ENCODE assay signal across 19 cellular contexts in the genomic region with DNA sequence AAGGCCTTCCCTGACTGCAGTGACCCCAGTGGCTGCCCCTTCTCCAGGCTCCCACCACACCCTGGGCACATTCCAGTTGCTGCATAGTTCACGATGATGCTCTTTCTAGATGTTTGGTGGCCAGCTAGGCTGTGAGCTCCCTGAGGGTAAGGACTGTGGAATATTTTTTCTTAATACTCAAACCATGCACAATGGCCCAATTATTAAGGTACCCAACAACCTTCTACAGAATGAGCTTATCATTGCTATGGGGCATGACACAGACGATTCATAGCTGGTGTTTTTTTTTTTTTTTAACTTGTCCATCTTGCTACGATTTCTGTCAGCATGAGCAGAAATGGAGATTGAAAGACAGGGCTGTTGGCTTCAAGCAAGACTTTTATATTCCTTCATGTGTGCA.
"Had no signal": no experiment of that assay in that cellular context is flagged by ENCODE, and none has a peak within 500 bp of the region (broad histone marks: within the 10 kb centered on the region; RNA-seq: fewer than 3 reads in every experiment).

No MANE protein-coding gene starts in this region.

- H3K4me1 Mint-ChIP-seq: immature natural killer cell had no signal

- DNase-seq: dermis blood vessel endothelial cell; dorsolateral prefrontal cortex; effector CD4-positive, alpha-beta T cell; effector memory CD4-positive, alpha-beta T cell; foreskin keratinocyte; gastrocnemius medialis; glutamatergic neuron; head of caudate nucleus; heart right ventricle; hypothalamus; immature natural killer cell; kidney; kidney glomerular epithelial cell; left colon; left ventricle myocardium inferior; lower lobe of right lung; mesenchymal stem cell; mucosa of descending colon had no signal

- H3K9me3 Mint-ChIP-seq: immature natural killer cell, mesothelial cell of epicardium had no signal

- H3K27ac Mint-ChIP-seq: immature natural killer cell, mesothelial cell of epicardium had no signal

- H3K36me3 Mint-ChIP-seq: immature natural killer cell, mesothelial cell of epicardium had no signal

- H3K4me3 Mint-ChIP-seq: immature natural killer cell, mesothelial cell of epicardium had no signal
